Comparison of ENCODE assay signal across 9 cellular contexts in the genomic region with DNA sequence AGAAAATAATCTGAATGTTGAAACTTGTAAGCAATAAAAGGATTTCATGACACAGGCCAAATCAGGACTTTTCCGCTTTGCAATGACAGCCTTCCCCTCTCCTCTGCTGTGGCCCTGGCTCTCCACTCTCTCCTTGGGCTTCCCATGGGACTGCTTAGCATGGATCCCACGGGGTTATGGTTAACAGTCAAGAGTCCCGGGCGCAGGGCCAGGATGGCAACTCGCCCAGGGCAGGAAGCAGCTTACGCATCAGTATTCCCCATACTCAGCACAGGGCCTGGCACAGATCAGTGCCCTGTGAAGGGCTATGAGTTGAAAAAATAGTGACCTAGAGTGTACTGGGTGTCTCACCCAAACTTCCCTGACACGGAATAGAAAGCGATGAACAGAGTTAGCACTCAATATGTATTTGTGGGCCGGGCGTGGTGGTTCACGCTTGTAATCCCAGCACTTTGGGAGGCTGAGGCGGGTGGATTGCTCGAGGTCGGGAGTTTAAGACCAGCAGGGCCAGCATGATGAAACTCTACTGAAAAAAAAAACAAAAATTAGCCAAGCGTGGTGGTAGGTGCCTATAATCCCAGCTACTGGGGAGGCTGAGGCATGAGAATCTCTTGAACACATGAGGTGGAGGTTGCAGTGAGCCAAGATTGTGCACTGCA. TPM values are rescaled to one million over a fixed set of nuclear protein-coding genes. Genes with fewer than 3 reads are reported as not detected.
A peak's percentile ranks its signal among the peaks of the same experiment; 100 is the strongest.
DNase-seq lines count a peak whose midpoint lies in the region; ATAC-seq and TF ChIP-seq lines count a peak whose summit lies in the region.
"Had no signal": no experiment of that assay in that cellular context is flagged by ENCODE, and none has a peak within 500 bp of the region (broad histone marks: within the 10 kb centered on the region; RNA-seq: fewer than 3 reads in every experiment).

No MANE protein-coding gene starts in this region.

- H3K27me3 ChIP-seq in heart right ventricle, result no peaks in the 10 kb centered on the region

- intact Hi-C loops in heart right ventricle (cut with DNase I), result loop anchor here in 1 of 10 donors (10.0 kb wide), 1 partner anchor 85 kb away; no protein-coding TSS in a partner anchor

- DNase-seq in HS-27A (ENCODE audit: low read depth) (peak; percentile 88), SK-N-MC (ENCODE audit: low read depth, low spot score) (peak; percentile 87), heart right ventricle (peak; percentile 85 to 88), substantia nigra (lab: John Stamatoyannopoulos, UW) (peak; percentile 10 to 96 (median 79)), retina (no peak)
- no peak for DNase-seq in activated T-cell treated with anti-CD3 and anti-CD28 coated beads, Interleukin-2, amount 50 U/mL, for 4 hours

- no peaks in the 10 kb centered on the region for H3K36me3 Mint-ChIP-seq in activated T-cell treated with anti-CD3 and anti-CD28 coated beads, Interleukin-2, amount 50 U/mL, for 4 hours (ENCODE audit: insufficient read depth)

- H3K9me3 ChIP-seq in SK-N-MC (ENCODE audit: low read depth, low read length), result no peaks in the 10 kb centered on the region
- no peaks in the 10 kb centered on the region for H3K9me3 ChIP-seq in heart right ventricle

- no peaks in the 10 kb centered on the region for H3K36me3 ChIP-seq in SK-N-MC (ENCODE audit: insufficient read depth, low read length)
- H3K36me3 ChIP-seq in heart right ventricle, result no peaks in the 10 kb centered on the region

- H3K4me1 Mint-ChIP-seq in activated T-cell treated with anti-CD3 and anti-CD28 coated beads, Interleukin-2, amount 50 U/mL, for 4 hours (ENCODE audit: low read depth), result no peaks in the 10 kb centered on the region

- no peak overlapping the region for H3K9ac ChIP-seq in SK-N-MC (ENCODE audit: insufficient read length)
- H3K9ac ChIP-seq: KMS-11 had no signal

- H3K27ac ChIP-seq in SK-N-MC, result peak overlapping the region; percentile 80; the same call in 1 of the 2 replicates
- peak overlapping the region in 1 of 10 donors; percentile 28 for H3K27ac ChIP-seq in heart right ventricle
- peak overlapping the region; percentile 77 for H3K27ac ChIP-seq in substantia nigra (ENCODE audit: low read depth, low read length, poor library complexity, severe bottlenecking)
- H3K27ac ChIP-seq: KMS-11 had no signal

- H3K27me3 Mint-ChIP-seq in activated T-cell treated with anti-CD3 and anti-CD28 coated beads, Interleukin-2, amount 50 U/mL, for 4 hours (ENCODE audit: low read depth), result peaks cover 2% of the 10 kb centered on the region

- no peak for TF ChIP-seq CTCF in heart right ventricle (IDR thresholded peaks at IDR 0.05)

- peaks cover 0 to 29% (median 11%) of the 10 kb centered on the region in 9 donors for H3K4me1 ChIP-seq in heart right ventricle

- ATAC-seq in heart right ventricle (peak; percentile 85 to 99 (median 97)), HG03159 (IDR thresholded peaks at IDR 0.05; ENCODE audit: unreplicated experiment) (no peak), HG02759 (IDR thresholded peaks at IDR 0.05; ENCODE audit: unreplicated experiment) (no peak)
- ATAC-seq in activated T-cell treated with anti-CD3 and anti-CD28 coated beads, Interleukin-2, amount 50 U/mL, for 4 hours, result no peak

- no peaks in the 10 kb centered on the region for H3K9me3 Mint-ChIP-seq in activated T-cell treated with anti-CD3 and anti-CD28 coated beads, Interleukin-2, amount 50 U/mL, for 4 hours

- H3K4me3 Mint-ChIP-seq in activated T-cell treated with anti-CD3 and anti-CD28 coated beads, Interleukin-2, amount 50 U/mL, for 4 hours, result no peak overlapping the region

- WGBS in heart right ventricle, 2 donors, result 38 to 44% methylated on average over 15 of the region's 15 CpGs

- H3K4me3 ChIP-seq in SK-N-MC (peak overlapping the region; percentile 23), heart right ventricle (no peak overlapping the region)

RNA-seq across cellular contexts. Expression of a gene that starts 29.1 kb away (rescaled TPM):
- total RNA-seq in heart right ventricle, result not detected
- polyA plus RNA-seq in heart right ventricle, result under 1 TPM in 1 of 2 donors, not detected in 1; 0.03 TPM
- total RNA-seq in activated T-cell treated with anti-CD3 and anti-CD28 coated beads, Interleukin-2, amount 50 U/mL, for 4 hours, result not detected

Comparison
In these comparisons a context has a peak if more than half of its experiments do, and no peak if none do; other contexts are left out.
1. DNase-seq: peak in HS-27A (single experiment), SK-N-MC (single experiment), heart right ventricle (2 of 2) and substantia nigra (49 of 49); none in activated T-cell treated with anti-CD3 and anti-CD28 coated beads, Interleukin-2, amount 50 U/mL, for 4 hours (single experiment) and retina (single experiment).
2. ATAC-seq: peak in heart right ventricle (8 of 8); none in HG03159 (single experiment), activated T-cell treated with anti-CD3 and anti-CD28 coated beads, Interleukin-2, amount 50 U/mL, for 4 hours (0 of 2) and HG02759 (single experiment).